10 cellular contexts compared by ENCODE assay signal in genomic region chr6:4402477-4402976, GRCh38.
A peak's percentile ranks its signal among the peaks of the same experiment; 100 is the strongest.
DNase-seq lines count a peak whose midpoint lies in the region; ATAC-seq and TF ChIP-seq lines count a peak whose summit lies in the region.
"Had no signal": no experiment of that assay in that cellular context is flagged by ENCODE, and none has a peak within 500 bp of the region (broad histone marks: within the 10 kb centered on the region; RNA-seq: fewer than 3 reads in every experiment).

No MANE protein-coding gene starts in this region.

- POLR2A ChIA-PET in MCF 10A (lab: Yijun Ruan, JAX): interaction anchor here (0.6 to 0.9 kb wide), 4 partner anchors 26 to 1175 kb away, joined by 3 to 4 read pairs (median 4); no protein-coding TSS in a partner anchor
- POLR2A ChIA-PET in CD8-positive, alpha-beta T cell (lab: Charles Lee): no interaction called here

- TF ChIP-seq POLR2A in breast epithelium (IDR thresholded peaks at IDR 0.05): no peak

- H3K4me3 ChIP-seq in breast epithelium (peak overlapping the region in 1 of 3 donors; percentile 25), SJCRH30 (no peak overlapping the region)
- H3K4me3 ChIP-seq in CD8-positive, alpha-beta T cell (ENCODE audit: low read depth, low read length): no peak overlapping the region

- H3K36me3 Mint-ChIP-seq in MCF 10A (ENCODE audit: insufficient read depth, unreplicated experiment) (peaks cover 7% of the 10 kb centered on the region), chondrocyte (ENCODE audit: low read depth) (no peaks in the 10 kb centered on the region)
- no peaks in the 10 kb centered on the region for H3K36me3 Mint-ChIP-seq in CD8-positive, alpha-beta T cell

- CTCF ChIA-PET in MCF 10A (lab: Yijun Ruan, JAX): interaction anchor here (0.6 to 1.0 kb wide), 3 partner anchors 8 to 485 kb away, joined by 3 to 5 read pairs (median 3); no protein-coding TSS in a partner anchor
- CTCF ChIA-PET in CD8-positive, alpha-beta T cell (lab: Charles Lee): no interaction called here

- H3K9me3 Mint-ChIP-seq in MCF 10A (ENCODE audit: unreplicated experiment) (no peaks in the 10 kb centered on the region), chondrocyte (ENCODE audit: low read depth) (peaks cover 8% of the 10 kb centered on the region)
- H3K9me3 Mint-ChIP-seq in CD8-positive, alpha-beta T cell: no peaks in the 10 kb centered on the region

- no TSS peak for BruUV-seq in MCF 10A (replicated peaks; lab: Mats Ljungman, UMichigan)

- H3K4me1 Mint-ChIP-seq in MCF 10A (ENCODE audit: insufficient read depth, unreplicated experiment): peaks cover 17% of the 10 kb centered on the region
- peaks cover 26% of the 10 kb centered on the region for H3K4me1 Mint-ChIP-seq in chondrocyte (ENCODE audit: low read depth)
- H3K4me1 Mint-ChIP-seq in CD8-positive, alpha-beta T cell (ENCODE audit: low read depth): no peaks in the 10 kb centered on the region

- peak overlapping the region in 1 of 2 donors; percentile 49 for H3K27ac ChIP-seq in breast epithelium
- no peak overlapping the region for H3K27ac ChIP-seq in SJCRH30
- H3K27ac ChIP-seq in CD8-positive, alpha-beta T cell (ENCODE audit: low read depth, low read length): no peak overlapping the region

- H3K27me3 Mint-ChIP-seq in MCF 10A (ENCODE audit: insufficient read depth, unreplicated experiment) (no peaks in the 10 kb centered on the region), chondrocyte (ENCODE audit: low read depth) (no peaks in the 10 kb centered on the region)
- H3K27me3 Mint-ChIP-seq in CD8-positive, alpha-beta T cell (ENCODE audit: low read depth): peaks cover 13% of the 10 kb centered on the region

- no peak for ATAC-seq in CD8-positive, alpha-beta T cell

- peak overlapping the region; percentile 57 for H3K27ac Mint-ChIP-seq in MCF 10A (ENCODE audit: low read depth, unreplicated experiment)
- peak overlapping the region; percentile 76 for H3K27ac Mint-ChIP-seq in chondrocyte (ENCODE audit: unreplicated experiment)
- no peak overlapping the region for H3K27ac Mint-ChIP-seq in CD8-positive, alpha-beta T cell

- peak overlapping the region; percentile 43 for H3K4me3 Mint-ChIP-seq in MCF 10A (ENCODE audit: unreplicated experiment)
- H3K4me3 Mint-ChIP-seq in chondrocyte (ENCODE audit: unreplicated experiment): no peak overlapping the region
- no peak overlapping the region for H3K4me3 Mint-ChIP-seq in CD8-positive, alpha-beta T cell

- H3K27me3 ChIP-seq in breast epithelium (no peaks in the 10 kb centered on the region), SJCRH30 (no peaks in the 10 kb centered on the region)
- H3K27me3 ChIP-seq in CD8-positive, alpha-beta T cell (ENCODE audit: insufficient read depth, low read length): no peaks in the 10 kb centered on the region
- H3K27me3 ChIP-seq: BE2C had no signal

- no peaks in the 10 kb centered on the region for H3K4me1 ChIP-seq in breast epithelium
- peaks cover 34% of the 10 kb centered on the region for H3K4me1 ChIP-seq in SJCRH30
- no peaks in the 10 kb centered on the region for H3K4me1 ChIP-seq in CD8-positive, alpha-beta T cell (ENCODE audit: insufficient read depth, low read length)
- H3K4me1 ChIP-seq: BE2C had no signal

- no peak for TF ChIP-seq CTCF in MCF 10A (IDR thresholded peaks at IDR 0.05; ENCODE audit: unreplicated experiment)
- no peak for TF ChIP-seq CTCF in breast epithelium (IDR thresholded peaks at IDR 0.05)
- TF ChIP-seq CTCF in chondrocyte (IDR thresholded peaks at IDR 0.05): no peak
- no peak for TF ChIP-seq CTCF in CD8-positive, alpha-beta T cell (IDR thresholded peaks at IDR 0.05)

- no peaks in the 10 kb centered on the region for H3K36me3 ChIP-seq in breast epithelium
- no peaks in the 10 kb centered on the region for H3K36me3 ChIP-seq in SJCRH30
- H3K36me3 ChIP-seq in CD8-positive, alpha-beta T cell (ENCODE audit: insufficient read depth, low read length): no peaks in the 10 kb centered on the region
- H3K36me3 ChIP-seq: BE2C had no signal

- DNase-seq in MCF 10A (ENCODE audit: unreplicated experiment): peak; percentile 88
- DNase-seq in breast epithelium (ENCODE audit: low spot score in 2 of 2): no peak
- no peak for DNase-seq in chondrocyte (ENCODE audit: low spot score)
- DNase-seq in left kidney (ENCODE audit: low read depth, low spot score): peak; percentile 13
- DNase-seq in activated T-cell treated with anti-CD3 and anti-CD28 coated beads, Interleukin-2, amount 50 U/mL, for 1 hour: no peak
- no peak for DNase-seq in NCI-H2196 (lab: John Stamatoyannopoulos, UW; ENCODE audit: unreplicated experiment)
- DNase-seq in SJCRH30: no peak
- no peak for DNase-seq in CD8-positive, alpha-beta T cell
- DNase-seq: activated CD8-positive, alpha-beta memory T cell treated with anti-CD3 and anti-CD28 coated beads, Interleukin-2, amount 50 U/mL, for 48 hours; BE2C had no signal

- H3K9me3 ChIP-seq in breast epithelium (no peaks in the 10 kb centered on the region), SJCRH30 (replicated peaks) (peaks cover 5% of the 10 kb centered on the region; the same call in 1 of the 2 replicates)
- no peaks in the 10 kb centered on the region for H3K9me3 ChIP-seq in CD8-positive, alpha-beta T cell (ENCODE audit: low read length)
- H3K9me3 ChIP-seq: BE2C had no signal

- intact Hi-C loops in MCF 10A (cut with micrococcal nuclease): loop anchor here (5.0 to 10.0 kb wide), 2 partner anchors 45 to 88 kb away; no protein-coding TSS in a partner anchor
- intact Hi-C loops in breast epithelium (cut with DNase I; ENCODE audit: low total_unique reads): no loop called here
- intact Hi-C loops in CD8-positive, alpha-beta T cell (cut with DNase I, micrococcal nuclease): no loop called here

Comparison
In these comparisons a context has a peak if more than half of its experiments do, and no peak if none do; other contexts are left out.
1. DNase-seq: peak in MCF 10A (single experiment) and left kidney (single experiment); none in breast epithelium (0 of 2), chondrocyte (single experiment), activated T-cell treated with anti-CD3 and anti-CD28 coated beads, Interleukin-2, amount 50 U/mL, for 1 hour (single experiment), NCI-H2196 (single experiment), SJCRH30 (0 of 2) and CD8-positive, alpha-beta T cell (0 of 7).